Comparison of ENCODE assay signal across 25 cellular contexts in genomic region chr4:92776080-92776479, GRCh38.
"Had no signal": no experiment of that assay in that cellular context is flagged by ENCODE, and none has a peak within 500 bp of the region (broad histone marks: within the 10 kb centered on the region; RNA-seq: fewer than 3 reads in every experiment).

No MANE protein-coding gene starts in this region.

- H3K27me3 ChIP-seq: brain microvascular endothelial cell, cardiac muscle cell, colonic mucosa, gastrocnemius medialis, heart left ventricle had no signal

- H3K4me3 ChIP-seq: cardiac muscle cell, colonic mucosa, gastrocnemius medialis, heart left ventricle had no signal

- H3K9me3 ChIP-seq: colonic mucosa, gastrocnemius medialis had no signal

- H3K36me3 ChIP-seq: brain microvascular endothelial cell, cardiac muscle cell, colonic mucosa, gastrocnemius medialis, heart left ventricle had no signal

- DNase-seq: activated CD4-positive, alpha-beta memory T cell treated with anti-CD3 and anti-CD28 coated beads, Interleukin-2, amount 10 ng/mL, durations not matched to agents 7 days and 5 days; activated CD4-positive, alpha-beta T cell treated with anti-CD3 and anti-CD28 coated beads for 1 hour; activated CD4-positive, alpha-beta T cell treated with anti-CD3 and anti-CD28 coated beads for 4 hours; activated CD4-positive, alpha-beta T cell treated with anti-CD3 and anti-CD28 coated beads, Interleukin-2, amount 10 ng/mL, durations not matched to agents 7 days and 5 days; activated CD4-positive, alpha-beta T cell treated with anti-CD3 and anti-CD28 coated beads, Interleukin-2, amount 50 U/mL, for 4 hours; activated CD8-positive, alpha-beta memory T cell treated with anti-CD3 and anti-CD28 coated beads, Interleukin-2, amount 50 U/mL, for 48 hours; activated gamma-delta T cell; activated naive CD4-positive, alpha-beta T cell; activated naive CD4-positive, alpha-beta T cell treated with anti-CD3 and anti-CD28 coated beads, Interleukin-2, amount 10 ng/mL, durations not matched to agents 7 days and 5 days; activated T-cell treated with anti-CD3 and anti-CD28 coated beads for 4 hours; activated T-cell treated with anti-CD3 and anti-CD28 coated beads, Interleukin-2, amount 50 U/mL, for 24 hours; activated T-cell treated with anti-CD3 and anti-CD28 coated beads, Interleukin-2, amount 50 U/mL, for 72 hours; amniotic stem cell; anterior cingulate cortex; brain microvascular endothelial cell; central memory CD4-positive, alpha-beta T cell; cerebellar nuclear complex; colonic mucosa; effector CD8-positive, alpha-beta T cell; gastrocnemius medialis; glutamatergic neuron; heart left ventricle; T-helper 2 cell had no signal

- H3K27ac ChIP-seq: brain microvascular endothelial cell, cardiac muscle cell, colonic mucosa, gastrocnemius medialis, heart left ventricle, VCaP had no signal

- H3K4me1 ChIP-seq: colonic mucosa, gastrocnemius medialis, heart left ventricle had no signal
